In the genomic region with DNA sequence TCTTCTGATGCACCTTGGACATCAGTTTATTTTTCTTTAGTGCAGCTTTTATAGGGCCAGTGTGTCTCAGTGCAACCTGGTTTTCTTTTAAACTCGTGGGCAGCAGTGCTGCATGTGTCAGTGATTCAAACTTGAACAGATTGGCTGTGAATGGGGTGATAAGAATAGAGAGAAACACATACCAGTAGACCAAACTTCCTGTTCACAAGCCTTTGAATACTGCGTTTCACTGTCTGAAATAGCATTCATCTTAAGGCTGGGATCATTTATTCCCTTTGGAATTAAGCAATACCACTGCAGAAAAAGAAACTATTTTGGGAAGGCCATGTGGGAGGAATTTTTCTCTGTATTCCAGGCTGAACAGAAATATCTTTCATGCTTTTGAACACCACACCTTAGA, we compare ENCODE assay signal across 12 cellular contexts. TPM values are rescaled to one million over a fixed set of nuclear protein-coding genes. Genes with fewer than 3 reads are reported as not detected.
DNase-seq lines count a peak whose midpoint lies in the region; ATAC-seq and TF ChIP-seq lines count a peak whose summit lies in the region.
"Had no signal": no experiment of that assay in that cellular context is flagged by ENCODE, and none has a peak within 500 bp of the region (broad histone marks: within the 10 kb centered on the region; RNA-seq: fewer than 3 reads in every experiment).

No MANE protein-coding gene starts in this region.

- peaks cover 75% of the 10 kb centered on the region for H3K4me1 Mint-ChIP-seq in HFFc6 (ENCODE audit: low read depth)

- peak; percentile 63 for ATAC-seq in left lung
- ATAC-seq in HG02610 (IDR thresholded peaks at IDR 0.05; ENCODE audit: unreplicated experiment): no peak
- no peak for ATAC-seq in GM19035 (IDR thresholded peaks at IDR 0.05; ENCODE audit: unreplicated experiment)

- peak overlapping the region; percentile 26 for H3K27ac Mint-ChIP-seq in HFFc6

- H3K27ac ChIP-seq in left lung (no peak overlapping the region), temporal lobe (ENCODE audit: low read depth, low read length) (peak overlapping the region; percentile 19)

- H3K4me3 ChIP-seq in choroid plexus epithelial cell (ENCODE audit: low read depth, low read length): no peak overlapping the region
- H3K4me3 ChIP-seq in left lung: no peak overlapping the region

- no peaks in the 10 kb centered on the region for H3K4me1 ChIP-seq in left lung

- H3K4me3 Mint-ChIP-seq in HFFc6: peak overlapping the region; percentile 27
- H3K4me3 Mint-ChIP-seq: naive B cell had no signal

- H3K9me3 ChIP-seq in left lung: no peaks in the 10 kb centered on the region

- H3K9me3 Mint-ChIP-seq in HFFc6: no peaks in the 10 kb centered on the region
- H3K9me3 Mint-ChIP-seq: naive B cell had no signal

- no peak for TF ChIP-seq CTCF in HFFc6 (IDR thresholded peaks at IDR 0.05)
- no peak for TF ChIP-seq CTCF in choroid plexus epithelial cell (conservative IDR thresholded peaks at IDR 0.05; ENCODE audit: low read depth, low read length)
- no peak for TF ChIP-seq CTCF in left lung (IDR thresholded peaks at IDR 0.05)

- no peaks in the 10 kb centered on the region for H3K27me3 ChIP-seq in left lung

- peaks cover 49% of the 10 kb centered on the region for H3K36me3 Mint-ChIP-seq in HFFc6 (ENCODE audit: low read depth)

- H3K36me3 ChIP-seq in left lung: peaks cover 0 to 6% of the 10 kb centered on the region in 2 donors

- no peaks in the 10 kb centered on the region for H3K27me3 Mint-ChIP-seq in HFFc6 (ENCODE audit: insufficient read depth)
- H3K27me3 Mint-ChIP-seq: naive B cell had no signal

- DNase-seq in HFFc6 (peak; percentile 51), choroid plexus epithelial cell (ENCODE audit: low read depth) (peak; percentile 85), left lung (no peak)
- no peak for DNase-seq in stimulated activated CD4-positive, alpha-beta T cell treated with anti-CD3 and anti-CD28 coated beads, Interleukin-4, amount 100 ng/mL, for 1 hour
- DNase-seq in stimulated activated CD4-positive, alpha-beta T cell treated with anti-CD3 and anti-CD28 coated beads, Interleukin-1b, Interleukin-23, amount 100 ng/mL, for 48 hours: no peak
- DNase-seq: activated CD4-positive, alpha-beta T cell treated with anti-CD3 and anti-CD28 coated beads for 4 hours; DND-41; naive B cell; SIG-M5 had no signal

- intact Hi-C loops in left lung (cut with DNase I): no loop called here

RNA-seq across cellular contexts. Expression of a gene that starts 51.7 kb away (rescaled TPM):
- total RNA-seq in HFFc6 (2021; fragmentation: NEBNext Ultra II Directional; extraction: Animal tissue kit (Norgen Biotek cat#: 25700)): 10 to 100 TPM; 35.4 to 55.9 (median 37.6) TPM
- total RNA-seq in left lung: 10 to 100 TPM; 38.0 to 43.9 TPM
- 8.4 TPM for total RNA-seq in temporal lobe

Comparison
In these comparisons a context has a peak if more than half of its experiments do, and no peak if none do; other contexts are left out.
1. DNase-seq: peak in HFFc6 (single experiment) and choroid plexus epithelial cell (single experiment); none in left lung (0 of 2), stimulated activated CD4-positive, alpha-beta T cell treated with anti-CD3 and anti-CD28 coated beads, Interleukin-4, amount 100 ng/mL, for 1 hour (single experiment) and stimulated activated CD4-positive, alpha-beta T cell treated with anti-CD3 and anti-CD28 coated beads, Interleukin-1b, Interleukin-23, amount 100 ng/mL, for 48 hours (single experiment).